In genomic region chr3:83477563-83477962, GRCh38 we compare ENCODE assay signal across 34 cellular contexts.
"Had no signal": no experiment of that assay in that cellular context is flagged by ENCODE, and none has a peak within 500 bp of the region (broad histone marks: within the 10 kb centered on the region; RNA-seq: fewer than 3 reads in every experiment).

No MANE protein-coding gene starts in this region.

- H3K9me3 ChIP-seq: MG63 had no signal

- H3K9ac ChIP-seq: KMS-11 had no signal

- H3K27ac ChIP-seq: KMS-11 had no signal

- H3K27me3 ChIP-seq: MG63 had no signal

- DNase-seq: Karpas-422, Kasumi-1, KG1, MG63, MM.1S, MV-4-11, NCI-H1048, NCI-H1092, NCI-H1092 treated with DMSO at 0.1 percent for 48 hours, NCI-H1105, NCI-H1105 treated with DMSO at 0.1 percent for 48 hours, NCI-H1417, NCI-H1417 treated with DMSO at 0.1 percent for 48 hours, NCI-H1436, NCI-H1436 treated with DMSO at 0.1 percent for 48 hours, NCI-H146, NCI-H1694, NCI-H1694 treated with DMSO at 0.1 percent for 48 hours, NCI-H187, NCI-H187 treated with DMSO at 0.1 percent for 48 hours, NCI-H1930, NCI-H2029, NCI-H2029 treated with DMSO at 0.1 percent for 48 hours, NCI-H2081, NCI-H2081 treated with DMSO at 0.1 percent for 48 hours, NCI-H2107, NCI-H2171, NCI-H2171 treated with DMSO at 0.1 percent for 48 hours, NCI-H2227 treated with DMSO at 0.1 percent for 48 hours, NCI-H226, NCI-H345, NCI-H446, NCI-H446 treated with DMSO at 0.1 percent for 48 hours had no signal

- H3K36me3 ChIP-seq: MG63 had no signal

- H3K4me3 ChIP-seq: MG63 had no signal
